Comparison of ENCODE assay signal across 9 cellular contexts in genomic region chr12:2853626-2854025, GRCh38. TPM values are rescaled to one million over a fixed set of nuclear protein-coding genes. Genes with fewer than 3 reads are reported as not detected.
DNase-seq lines count a peak whose midpoint lies in the region; ATAC-seq, FAIRE-seq and TF ChIP-seq lines count a peak whose summit lies in the region.
"Had no signal": no experiment of that assay in that cellular context is flagged by ENCODE, and none has a peak within 500 bp of the region (broad histone marks: within the 10 kb centered on the region; RNA-seq: fewer than 3 reads in every experiment).

No MANE protein-coding gene starts in this region.

- H3K4me3 ChIP-seq in GM23338 (no peak overlapping the region), NT2/D1 (ENCODE audit: insufficient read length, low read depth) (no peak overlapping the region), foreskin fibroblast (ENCODE audit: low read depth in 1 of 2, low read length in 2 of 2) (no peak overlapping the region), neural progenitor cell (no peak overlapping the region)

- peak; percentile 81 for FAIRE-seq in urothelium cell line (lab: Jason Lieb, UNC)

- H3K4me3 Mint-ChIP-seq in GM23338, result no peak overlapping the region
- H3K4me3 Mint-ChIP-seq in activated T-helper 1 cell treated with anti-CD3 and anti-CD28 coated beads, Interleukin-12 subunit alpha, Interleukin-12 subunit beta, Interleukin-2, Interleukin-4 antibody, amounts not matched to agents 30 ng/mL and 10 ng/mL and 1 ng/mL, durations not matched to agents 14 hours and 24 hours and 36 hours, result no peak overlapping the region
- peak overlapping the region; percentile 33 for H3K4me3 Mint-ChIP-seq in neural progenitor cell
- H3K4me3 Mint-ChIP-seq: naive thymus-derived CD8-positive, alpha-beta T cell had no signal

- H3K36me3 ChIP-seq in GM23338 (ENCODE audit: insufficient read depth), result 0 out of 2 replicates have a peak, but pooled peaks cover 5% of the 10 kb centered on the region
- peaks cover 27% of the 10 kb centered on the region for H3K36me3 ChIP-seq in NT2/D1 (ENCODE audit: insufficient read depth, insufficient read length, low read length)
- H3K36me3 ChIP-seq in neural progenitor cell, result no peaks in the 10 kb centered on the region

- no peaks in the 10 kb centered on the region for H3K9me2 ChIP-seq in GM23338 (ENCODE audit: insufficient read depth)

- peak; percentile 89 to 91 for TF ChIP-seq CTCF in GM23338 (conservative IDR thresholded peaks at IDR 0.05; ENCODE audit: low read depth in 2 of 2)
- TF ChIP-seq CTCF in foreskin fibroblast (IDR thresholded peaks at IDR 0.05; ENCODE audit: low read depth, low read length), result peak; percentile 92
- TF ChIP-seq CTCF in neural progenitor cell (IDR thresholded peaks at IDR 0.05), result peak; percentile 90

- no peaks in the 10 kb centered on the region for H3K9me3 ChIP-seq in NT2/D1 (ENCODE audit: insufficient read depth, low read length)
- H3K9me3 ChIP-seq in neural progenitor cell (ENCODE audit: low read depth), result no peaks in the 10 kb centered on the region

- H3K36me3 Mint-ChIP-seq in GM23338 (ENCODE audit: low read depth) (peaks cover 8% of the 10 kb centered on the region), neural progenitor cell (peaks cover 7% of the 10 kb centered on the region)
- peaks cover 6% of the 10 kb centered on the region for H3K36me3 Mint-ChIP-seq in activated T-helper 1 cell treated with anti-CD3 and anti-CD28 coated beads, Interleukin-12 subunit alpha, Interleukin-12 subunit beta, Interleukin-2, Interleukin-4 antibody, amounts not matched to agents 30 ng/mL and 10 ng/mL and 1 ng/mL, durations not matched to agents 14 hours and 24 hours and 36 hours (ENCODE audit: low read depth)

- H3K9ac ChIP-seq in NT2/D1 (ENCODE audit: insufficient read length, low read depth) (no peak overlapping the region), neural progenitor cell (no peak overlapping the region)

- H3K4me1 Mint-ChIP-seq in GM23338 (peaks cover 18% of the 10 kb centered on the region), neural progenitor cell (peaks cover 34% of the 10 kb centered on the region)
- no peaks in the 10 kb centered on the region for H3K4me1 Mint-ChIP-seq in activated T-helper 1 cell treated with anti-CD3 and anti-CD28 coated beads, Interleukin-12 subunit alpha, Interleukin-12 subunit beta, Interleukin-2, Interleukin-4 antibody, amounts not matched to agents 30 ng/mL and 10 ng/mL and 1 ng/mL, durations not matched to agents 14 hours and 24 hours and 36 hours (ENCODE audit: low read depth)

- H3K4me2 ChIP-seq in GM23338 (no peak overlapping the region), neural progenitor cell (no peak overlapping the region)

- H2AFZ ChIP-seq in GM23338 (no peak overlapping the region), neural progenitor cell (replicated peaks) (no peak overlapping the region)

- H3K4me1 ChIP-seq in GM23338 (ENCODE audit: insufficient read depth) (peaks cover 8% of the 10 kb centered on the region; the same call in 1 of the 2 replicates), NT2/D1 (ENCODE audit: insufficient read depth, insufficient read length) (peaks cover 23% of the 10 kb centered on the region), neural progenitor cell (peaks cover 23% of the 10 kb centered on the region)

- no peak overlapping the region for H3K27ac Mint-ChIP-seq in GM23338
- no peak overlapping the region for H3K27ac Mint-ChIP-seq in activated T-helper 1 cell treated with anti-CD3 and anti-CD28 coated beads, Interleukin-12 subunit alpha, Interleukin-12 subunit beta, Interleukin-2, Interleukin-4 antibody, amounts not matched to agents 30 ng/mL and 10 ng/mL and 1 ng/mL, durations not matched to agents 14 hours and 24 hours and 36 hours
- H3K27ac Mint-ChIP-seq in neural progenitor cell, result no peak overlapping the region

- H3K27me3 Mint-ChIP-seq in GM23338 (ENCODE audit: insufficient read depth, low read depth, poor library complexity) (peaks cover 20% of the 10 kb centered on the region), neural progenitor cell (ENCODE audit: insufficient read depth, low read depth) (peaks cover 11% of the 10 kb centered on the region)
- no peaks in the 10 kb centered on the region for H3K27me3 Mint-ChIP-seq in activated T-helper 1 cell treated with anti-CD3 and anti-CD28 coated beads, Interleukin-12 subunit alpha, Interleukin-12 subunit beta, Interleukin-2, Interleukin-4 antibody, amounts not matched to agents 30 ng/mL and 10 ng/mL and 1 ng/mL, durations not matched to agents 14 hours and 24 hours and 36 hours (ENCODE audit: insufficient read depth)
- H3K27me3 Mint-ChIP-seq: naive thymus-derived CD8-positive, alpha-beta T cell had no signal

- no peaks in the 10 kb centered on the region for H3K79me2 ChIP-seq in GM23338 (replicated peaks; ENCODE audit: insufficient read depth)
- H3K79me2 ChIP-seq in neural progenitor cell (ENCODE audit: low read depth), result no peaks in the 10 kb centered on the region

- intact Hi-C loops in activated T-helper 1 cell treated with anti-CD3 and anti-CD28 coated beads, Interleukin-12 subunit alpha, Interleukin-12 subunit beta, Interleukin-2, Interleukin-4 antibody, amounts not matched to agents 30 ng/mL and 10 ng/mL and 1 ng/mL, durations not matched to agents 14 hours and 24 hours and 36 hours (cut with micrococcal nuclease), result loop anchor here (1.0 kb wide), 2 partner anchors 91 to 188 kb away; no protein-coding TSS in a partner anchor

- peak; percentile 97 for DNase-seq in AG20443 (ENCODE audit: low spot score)
- DNase-seq in GM23338 (ENCODE audit: low spot score), result peak; percentile 95
- DNase-seq in NT2/D1 (ENCODE audit: low read depth, low spot score), result peak; percentile 99
- peak; percentile 19 for DNase-seq in activated T-helper 1 cell treated with anti-CD3 and anti-CD28 coated beads, Interleukin-12 subunit alpha, Interleukin-12 subunit beta, Interleukin-2, Interleukin-4 antibody, amounts not matched to agents 30 ng/mL and 10 ng/mL and 1 ng/mL, durations not matched to agents 14 hours and 24 hours and 36 hours (ENCODE audit: low spot score)
- peak; percentile 67 to 91 for DNase-seq in foreskin fibroblast
- peak; percentile 90 for DNase-seq in neural progenitor cell (ENCODE audit: low spot score)
- DNase-seq in urothelium cell line (ENCODE audit: low spot score), result peak; percentile 90

- H3K9me3 Mint-ChIP-seq in GM23338 (no peaks in the 10 kb centered on the region), neural progenitor cell (no peaks in the 10 kb centered on the region)
- H3K9me3 Mint-ChIP-seq in activated T-helper 1 cell treated with anti-CD3 and anti-CD28 coated beads, Interleukin-12 subunit alpha, Interleukin-12 subunit beta, Interleukin-2, Interleukin-4 antibody, amounts not matched to agents 30 ng/mL and 10 ng/mL and 1 ng/mL, durations not matched to agents 14 hours and 24 hours and 36 hours, result no peaks in the 10 kb centered on the region
- H3K9me3 Mint-ChIP-seq: naive thymus-derived CD8-positive, alpha-beta T cell had no signal

- H4K20me1 ChIP-seq in GM23338 (replicated peaks; ENCODE audit: insufficient read depth) (peaks cover 9% of the 10 kb centered on the region; the same call in 1 of the 2 replicates), neural progenitor cell (ENCODE audit: low read depth) (peaks cover 20% of the 10 kb centered on the region)

- ATAC-seq in GM23338, result peak; percentile 96
- ATAC-seq in GM21423 (IDR thresholded peaks at IDR 0.05; ENCODE audit: unreplicated experiment), result no peak

- peak overlapping the region; percentile 0; the same call in 1 of the 2 replicates for H3K27ac ChIP-seq in GM23338 (ENCODE audit: low read depth)
- H3K27ac ChIP-seq in neural progenitor cell, result no peak overlapping the region

- 0 out of 2 replicates have a peak, but pooled peaks cover 5% of the 10 kb centered on the region for H3F3A ChIP-seq in GM23338 (replicated peaks; ENCODE audit: low read depth)
- peaks cover 18% of the 10 kb centered on the region for H3F3A ChIP-seq in neural progenitor cell (ENCODE audit: low read depth)

- H3K27me3 ChIP-seq in GM23338 (ENCODE audit: insufficient read depth) (no peaks in the 10 kb centered on the region), NT2/D1 (ENCODE audit: insufficient read depth, insufficient read length) (no peaks in the 10 kb centered on the region), neural progenitor cell (peaks cover 5% of the 10 kb centered on the region)

RNA-seq across cellular contexts. Expression of gene TEX52, which starts 3.2 kb away (rescaled TPM):
- not detected in 2 replicates for total RNA-seq in GM23338 (2014; rRNA removed; shearing (Covaris generic))
- not detected in 2 replicates for polyA plus RNA-seq in GM23338 (2016; fragmentation: Nextera tagmentation; extraction: Ambion mirVana)
- 0.17 TPM in 1 of 2 replicates, not detected in the other for total RNA-seq in activated T-helper 1 cell treated with anti-CD3 and anti-CD28 coated beads, Interleukin-12 subunit alpha, Interleukin-12 subunit beta, Interleukin-2, Interleukin-4 antibody, amounts not matched to agents 30 ng/mL and 10 ng/mL and 1 ng/mL, durations not matched to agents 14 hours and 24 hours and 36 hours
- not detected in 2 replicates for total RNA-seq in neural progenitor cell (ENCODE audit: low replicate concordance)
- total RNA-seq: naive thymus-derived CD8-positive, alpha-beta T cell had no signal
- polyA plus RNA-seq: naive thymus-derived CD8-positive, alpha-beta T cell had no signal

RNA-seq across cellular contexts. Expression of gene NRIP2, which starts 18.8 kb away (rescaled TPM):
- not detected in 2 replicates for total RNA-seq in GM23338 (2014; rRNA removed; shearing (Covaris generic))
- 0.40 and 0.66 TPM in 2 replicates for polyA plus RNA-seq in GM23338 (2016; fragmentation: Nextera tagmentation; extraction: Ambion mirVana)
- not detected in 2 replicates for total RNA-seq in activated T-helper 1 cell treated with anti-CD3 and anti-CD28 coated beads, Interleukin-12 subunit alpha, Interleukin-12 subunit beta, Interleukin-2, Interleukin-4 antibody, amounts not matched to agents 30 ng/mL and 10 ng/mL and 1 ng/mL, durations not matched to agents 14 hours and 24 hours and 36 hours
- 0.09 and 0.65 TPM in 2 replicates for total RNA-seq in neural progenitor cell (ENCODE audit: low replicate concordance)
- total RNA-seq: naive thymus-derived CD8-positive, alpha-beta T cell had no signal

RNA-seq across cellular contexts. Expression of gene FOXM1, which starts 23.3 kb away (rescaled TPM):
- 73.4 and 98.1 TPM in 2 replicates for total RNA-seq in GM23338 (2014; rRNA removed; shearing (Covaris generic))
- polyA plus RNA-seq in GM23338 (2016; fragmentation: Nextera tagmentation; extraction: Ambion mirVana), result 24.1 and 31.0 TPM in 2 replicates
- total RNA-seq in activated T-helper 1 cell treated with anti-CD3 and anti-CD28 coated beads, Interleukin-12 subunit alpha, Interleukin-12 subunit beta, Interleukin-2, Interleukin-4 antibody, amounts not matched to agents 30 ng/mL and 10 ng/mL and 1 ng/mL, durations not matched to agents 14 hours and 24 hours and 36 hours, result 72.6 and 75.9 TPM in 2 replicates
- 38.2 and 50.9 TPM in 2 replicates for total RNA-seq in neural progenitor cell (ENCODE audit: low replicate concordance)

RNA-seq across cellular contexts. Expression of gene RHNO1, which starts 23.4 kb away (rescaled TPM):
- 56.4 and 80.4 TPM in 2 replicates for total RNA-seq in GM23338 (2014; rRNA removed; shearing (Covaris generic))
- polyA plus RNA-seq in GM23338 (2016; fragmentation: Nextera tagmentation; extraction: Ambion mirVana), result 63.8 and 71.1 TPM in 2 replicates
- total RNA-seq in activated T-helper 1 cell treated with anti-CD3 and anti-CD28 coated beads, Interleukin-12 subunit alpha, Interleukin-12 subunit beta, Interleukin-2, Interleukin-4 antibody, amounts not matched to agents 30 ng/mL and 10 ng/mL and 1 ng/mL, durations not matched to agents 14 hours and 24 hours and 36 hours, result 43.3 and 48.1 TPM in 2 replicates
- total RNA-seq in neural progenitor cell (ENCODE audit: low replicate concordance), result 95.5 and 140 TPM in 2 replicates

RNA-seq across cellular contexts. Expression of gene TULP3, which starts 37.1 kb away (rescaled TPM):
- total RNA-seq in GM23338 (2014; rRNA removed; shearing (Covaris generic)), result 17.5 and 18.8 TPM in 2 replicates
- 11.6 and 15.1 TPM in 2 replicates for polyA plus RNA-seq in GM23338 (2016; fragmentation: Nextera tagmentation; extraction: Ambion mirVana)
- 7.9 and 8.6 TPM in 2 replicates for total RNA-seq in activated T-helper 1 cell treated with anti-CD3 and anti-CD28 coated beads, Interleukin-12 subunit alpha, Interleukin-12 subunit beta, Interleukin-2, Interleukin-4 antibody, amounts not matched to agents 30 ng/mL and 10 ng/mL and 1 ng/mL, durations not matched to agents 14 hours and 24 hours and 36 hours
- 33.4 and 33.5 TPM in 2 replicates for total RNA-seq in neural progenitor cell (ENCODE audit: low replicate concordance)

Comparison
In these comparisons a context has a peak if more than half of its experiments do, and no peak if none do; other contexts are left out.
1. DNase-seq: peak in every context shown above with its lines; median percentile 99 in NT2/D1; 97 in AG20443; 95 in GM23338; 90 in neural progenitor cell; 90 in urothelium cell line; 79 in foreskin fibroblast; 19 in activated T-helper 1 cell treated with anti-CD3 and anti-CD28 coated beads, Interleukin-12 subunit alpha, Interleukin-12 subunit beta, Interleukin-2, Interleukin-4 antibody, amounts not matched to agents 30 ng/mL and 10 ng/mL and 1 ng/mL, durations not matched to agents 14 hours and 24 hours and 36 hours.